ENCODE assay signal across 25 cellular contexts in the genomic region with DNA sequence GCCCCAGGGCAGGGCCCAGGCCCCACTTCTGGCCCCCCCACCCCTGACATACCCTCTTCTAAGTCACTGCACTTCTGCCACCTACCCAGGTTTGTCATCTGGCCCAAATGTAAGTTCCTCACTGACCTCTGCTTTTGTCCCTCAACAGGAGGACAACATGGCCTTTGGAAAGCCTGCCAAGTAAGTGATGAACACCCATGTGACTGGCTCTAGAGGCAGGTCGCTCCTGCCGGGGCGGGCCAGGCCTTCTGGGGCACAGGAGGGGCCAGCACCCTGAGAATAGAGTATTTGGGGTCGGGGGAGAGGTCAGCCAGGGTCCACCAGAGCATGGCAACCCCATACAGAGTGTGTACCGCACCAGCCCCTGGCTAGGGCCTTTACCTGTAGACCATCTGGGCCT. TPM values are rescaled to one million over a fixed set of nuclear protein-coding genes. Genes with fewer than 3 reads are reported as not detected.
DNase-seq lines count a peak whose midpoint lies in the region; ATAC-seq and TF ChIP-seq lines count a peak whose summit lies in the region.
"Had no signal": no experiment of that assay in that cellular context is flagged by ENCODE, and none has a peak within 500 bp of the region (broad histone marks: within the 10 kb centered on the region; RNA-seq: fewer than 3 reads in every experiment).

No MANE protein-coding gene starts in this region.

- peaks cover 6% of the 10 kb centered on the region for H3K4me1 Mint-ChIP-seq in T-helper 2 cell treated with Interferon-gamma antibody and Interleukin-4, amounts not matched to agents 5 μg/mL and 100 μg/mL, for 36 hours (ENCODE audit: low read depth)
- H3K4me1 Mint-ChIP-seq in HFFc6 (ENCODE audit: low read depth) (peaks cover 8% of the 10 kb centered on the region), nephron progenitor cell (peaks cover 6% of the 10 kb centered on the region)

- no peaks in the 10 kb centered on the region for H3K27me3 Mint-ChIP-seq in T-helper 2 cell treated with Interferon-gamma antibody and Interleukin-4, amounts not matched to agents 5 μg/mL and 100 μg/mL, for 36 hours (ENCODE audit: low read depth)
- H3K27me3 Mint-ChIP-seq in HFFc6 (ENCODE audit: insufficient read depth) (no peaks in the 10 kb centered on the region; the same call in 1 of the 2 replicates), nephron progenitor cell (ENCODE audit: low read depth, poor library complexity) (no peaks in the 10 kb centered on the region)

- peak overlapping the region; percentile 53 for H3K27ac Mint-ChIP-seq in T-helper 2 cell treated with Interferon-gamma antibody and Interleukin-4, amounts not matched to agents 5 μg/mL and 100 μg/mL, for 36 hours
- H3K27ac Mint-ChIP-seq in HFFc6 (peak overlapping the region; percentile 38; the same call in 1 of the 2 replicates), nephron progenitor cell (peak overlapping the region; percentile 75)

- no peak overlapping the region for H3K4me3 ChIP-seq in cardiac muscle cell
- H3K4me3 ChIP-seq: dorsolateral prefrontal cortex, thoracic aorta had no signal

- DNase-seq in T-helper 2 cell treated with Interferon-gamma antibody and Interleukin-4, amounts not matched to agents 5 μg/mL and 100 μg/mL, for 36 hours (ENCODE audit: low spot score), result no peak
- DNase-seq in T-helper 2 cell (no peak), HFFc6 (no peak), cardiac muscle cell (ENCODE audit: low read depth in 1 of 2, low spot score in 1 of 2) (no peak), nephron progenitor cell (no peak)
- DNase-seq: activated CD4-positive, alpha-beta T cell treated with anti-CD3 and anti-CD28 coated beads for 1 hour; activated CD8-positive, alpha-beta memory T cell treated with anti-CD3 and anti-CD28 coated beads, Interleukin-2, amount 50 U/mL, for 48 hours; activated gamma-delta T cell; AML-193; amygdala; COR-L47; DND-41; dorsolateral prefrontal cortex; Kasumi-1; NCI-H1105; NCI-H2081; NCI-H82; small intestine; stimulated activated naive CD4-positive, alpha-beta T cell treated with Interleukin-2 at 50 U/mL for 16 hours had no signal

- TF ChIP-seq CTCF in HFFc6 (IDR thresholded peaks at IDR 0.05) (no peak), cardiac muscle cell (IDR thresholded peaks at IDR 0.05; ENCODE audit: low read depth, low read length) (no peak), nephron progenitor cell (IDR thresholded peaks at IDR 0.05) (no peak)

- ATAC-seq in HG03378 (IDR thresholded peaks at IDR 0.05; ENCODE audit: unreplicated experiment), result no peak
- no peak for ATAC-seq in HG02938 (IDR thresholded peaks at IDR 0.05; ENCODE audit: unreplicated experiment)
- ATAC-seq in HG02852 (IDR thresholded peaks at IDR 0.05; ENCODE audit: unreplicated experiment), result no peak

- H3K36me3 Mint-ChIP-seq in T-helper 2 cell treated with Interferon-gamma antibody and Interleukin-4, amounts not matched to agents 5 μg/mL and 100 μg/mL, for 36 hours (ENCODE audit: low read depth), result peaks cover 38% of the 10 kb centered on the region
- H3K36me3 Mint-ChIP-seq in HFFc6 (ENCODE audit: low read depth), result peaks cover 7% of the 10 kb centered on the region; the same call in 1 of the 2 replicates
- peaks cover 42% of the 10 kb centered on the region for H3K36me3 Mint-ChIP-seq in nephron progenitor cell (ENCODE audit: low read depth)

- no peaks in the 10 kb centered on the region for H3K4me1 ChIP-seq in cardiac muscle cell (ENCODE audit: low read depth)

- H3K27ac ChIP-seq in cardiac muscle cell, result peak overlapping the region; percentile 29
- H3K27ac ChIP-seq: 22Rv1, thoracic aorta had no signal

- no peaks in the 10 kb centered on the region for H3K27me3 ChIP-seq in cardiac muscle cell
- H3K27me3 ChIP-seq: dorsolateral prefrontal cortex had no signal

- no peaks in the 10 kb centered on the region for H3K9me3 ChIP-seq in cardiac muscle cell (ENCODE audit: low read depth)
- H3K9me3 ChIP-seq: thoracic aorta had no signal

- H3K36me3 ChIP-seq in cardiac muscle cell, result no peaks in the 10 kb centered on the region

- H3K4me3 Mint-ChIP-seq in T-helper 2 cell treated with Interferon-gamma antibody and Interleukin-4, amounts not matched to agents 5 μg/mL and 100 μg/mL, for 36 hours, result no peak overlapping the region
- no peak overlapping the region for H3K4me3 Mint-ChIP-seq in HFFc6
- no peak overlapping the region for H3K4me3 Mint-ChIP-seq in nephron progenitor cell

- H3K9me3 Mint-ChIP-seq in T-helper 2 cell treated with Interferon-gamma antibody and Interleukin-4, amounts not matched to agents 5 μg/mL and 100 μg/mL, for 36 hours, result no peaks in the 10 kb centered on the region
- H3K9me3 Mint-ChIP-seq in HFFc6 (no peaks in the 10 kb centered on the region), nephron progenitor cell (no peaks in the 10 kb centered on the region)

RNA-seq across cellular contexts. Expression of a gene that starts 9.9 kb away (rescaled TPM):
- under 1 TPM in 2 of 6 experiments, not detected in 4; 0.08 to 0.45 TPM for total RNA-seq in HFFc6 (2021; fragmentation: NEBNext Ultra II Directional; extraction: Animal tissue kit (Norgen Biotek cat#: 25700))
- 14.7 and 23.5 TPM in 2 replicates for total RNA-seq in cardiac muscle cell
- polyA plus RNA-seq in cardiac muscle cell, result 31.8 and 44.1 TPM in 2 replicates

RNA-seq across cellular contexts. Expression of a gene that starts 10.0 kb away (rescaled TPM):
- 10 to 100 TPM; 41.3 to 54.6 (median 46.1) TPM for total RNA-seq in HFFc6 (2021; fragmentation: NEBNext Ultra II Directional; extraction: Animal tissue kit (Norgen Biotek cat#: 25700))
- 32.1 and 39.6 TPM in 2 replicates for total RNA-seq in cardiac muscle cell
- 55.2 and 60.5 TPM in 2 replicates for polyA plus RNA-seq in cardiac muscle cell

RNA-seq across cellular contexts. Expression of a gene that starts 34.8 kb away (rescaled TPM):
- 10 to 100 TPM; 22.6 to 30.8 (median 27.7) TPM for total RNA-seq in HFFc6 (2021; fragmentation: NEBNext Ultra II Directional; extraction: Animal tissue kit (Norgen Biotek cat#: 25700))
- 13.6 and 17.1 TPM in 2 replicates for total RNA-seq in cardiac muscle cell
- polyA plus RNA-seq in cardiac muscle cell, result 12.7 and 17.8 TPM in 2 replicates

RNA-seq across cellular contexts. Expression of a gene that starts 42.7 kb away (rescaled TPM):
- total RNA-seq in HFFc6 (2021; fragmentation: NEBNext Ultra II Directional; extraction: Animal tissue kit (Norgen Biotek cat#: 25700)), result not detected
- 0.18 and 3.6 TPM in 2 replicates for total RNA-seq in cardiac muscle cell
- 0.81 and 2.9 TPM in 2 replicates for polyA plus RNA-seq in cardiac muscle cell
- total RNA-seq: OCI-LY7 had no signal

RNA-seq across cellular contexts. Expression of a gene that starts 51.2 kb away (rescaled TPM):
- not detected for total RNA-seq in HFFc6 (2021; fragmentation: NEBNext Ultra II Directional; extraction: Animal tissue kit (Norgen Biotek cat#: 25700))
- 0.24 TPM in 1 of 2 replicates, not detected in the other for total RNA-seq in cardiac muscle cell
- 0.35 and 0.62 TPM in 2 replicates for polyA plus RNA-seq in cardiac muscle cell
- total RNA-seq: OCI-LY7, thoracic aorta had no signal

Comparison
In these comparisons a context has a peak if more than half of its experiments do, and no peak if none do; other contexts are left out.
1. RNA of a gene that starts 9.9 kb away (total RNA-seq): 14.7 to 23.5 TPM in cardiac muscle cell; 0.08 to 0.45 TPM in HFFc6; every median in the first group is over 10 times any median in the second.
2. Peak in every context shown above with its lines, with median percentiles within 50 percentile points of each other: H3K27ac Mint-ChIP-seq.